In genomic region chr2:54570925-54571694, GRCh38 we compare ENCODE assay signal across 8 cellular contexts.
DNase-seq lines count a peak whose midpoint lies in the region; ATAC-seq lines count a peak whose summit lies in the region.

No MANE protein-coding gene starts in this region.

- peak; percentile 58 for ATAC-seq in GM19351 (IDR thresholded peaks at IDR 0.05; ENCODE audit: unreplicated experiment)
- peak; percentile 60 for ATAC-seq in HG03378 (IDR thresholded peaks at IDR 0.05; ENCODE audit: unreplicated experiment)
- peak; percentile 40 for ATAC-seq in activated naive CD8-positive, alpha-beta T cell treated with anti-CD3 and anti-CD28 coated beads, Interleukin-2, amount 10 ng/mL, durations not matched to agents 7 days and 5 days (ENCODE audit: low read depth)

- peaks cover 88 to 97% (median 96%) of the 10 kb centered on the region in 3 donors for H3K4me1 Mint-ChIP-seq in CD8-positive, alpha-beta memory T cell
- peaks cover 74% of the 10 kb centered on the region for H3K4me1 Mint-ChIP-seq in activated naive CD8-positive, alpha-beta T cell treated with anti-CD3 and anti-CD28 coated beads, Interleukin-2, amount 10 ng/mL, durations not matched to agents 7 days and 5 days

- H3K9me3 Mint-ChIP-seq in CD8-positive, alpha-beta memory T cell: peaks cover 0 to 2% (median 0%) of the 10 kb centered on the region in 5 donors
- H3K9me3 Mint-ChIP-seq in activated naive CD8-positive, alpha-beta T cell treated with anti-CD3 and anti-CD28 coated beads, Interleukin-2, amount 10 ng/mL, durations not matched to agents 7 days and 5 days: no peaks in the 10 kb centered on the region

- H3K27me3 ChIP-seq in CD8-positive, alpha-beta memory T cell (ENCODE audit: insufficient read depth, low read length, poor library complexity, severe bottlenecking): no peaks in the 10 kb centered on the region

- peak overlapping the region; percentile 84 for H3K27ac ChIP-seq in CD8-positive, alpha-beta memory T cell (ENCODE audit: low read depth, low read length)

- H3K27ac Mint-ChIP-seq in CD8-positive, alpha-beta memory T cell: peak overlapping the region; percentile 86 to 100 (median 98)
- peak overlapping the region; percentile 89 for H3K27ac Mint-ChIP-seq in activated naive CD8-positive, alpha-beta T cell treated with anti-CD3 and anti-CD28 coated beads, Interleukin-2, amount 10 ng/mL, durations not matched to agents 7 days and 5 days

- POLR2A ChIA-PET in CD8-positive, alpha-beta memory T cell (lab: Charles Lee): interaction anchor here (1.1 to 8.4 kb wide), 3 partner anchors 10 to 24 kb away, joined by 3 to 105 read pairs (median 6); no protein-coding TSS in a partner anchor
- POLR2A ChIA-PET in activated naive CD8-positive, alpha-beta T cell treated with anti-CD3 and anti-CD28 coated beads, Interleukin-2, amount 10 ng/mL, durations not matched to agents 7 days and 5 days (lab: Charles Lee): interaction anchor here (0.6 to 13.3 kb wide), 5 partner anchors 9 to 18 kb away, joined by 3 to 243 read pairs (median 4); no protein-coding TSS in a partner anchor

- H3K4me3 ChIP-seq in CD8-positive, alpha-beta memory T cell (ENCODE audit: low read length): peak overlapping the region; percentile 72

- H3K4me1 ChIP-seq in CD8-positive, alpha-beta memory T cell (ENCODE audit: insufficient read depth, low read length): peaks cover 93% of the 10 kb centered on the region

- H3K9me3 ChIP-seq in CD8-positive, alpha-beta memory T cell (ENCODE audit: low read length): no peaks in the 10 kb centered on the region

- CTCF ChIA-PET in CD8-positive, alpha-beta memory T cell (lab: Charles Lee): interaction anchor here (1.3 to 5.1 kb wide), 2 partner anchors 10 to 12 kb away, joined by 3 to 54 read pairs; no protein-coding TSS in a partner anchor

- H3K36me3 Mint-ChIP-seq in CD8-positive, alpha-beta memory T cell: peaks cover 0 to 13% (median 6%) of the 10 kb centered on the region in 3 donors
- H3K36me3 Mint-ChIP-seq in activated naive CD8-positive, alpha-beta T cell treated with anti-CD3 and anti-CD28 coated beads, Interleukin-2, amount 10 ng/mL, durations not matched to agents 7 days and 5 days: peaks cover 13% of the 10 kb centered on the region

- H3K27me3 Mint-ChIP-seq in CD8-positive, alpha-beta memory T cell: no peaks in the 10 kb centered on the region
- H3K27me3 Mint-ChIP-seq in activated naive CD8-positive, alpha-beta T cell treated with anti-CD3 and anti-CD28 coated beads, Interleukin-2, amount 10 ng/mL, durations not matched to agents 7 days and 5 days: no peaks in the 10 kb centered on the region

- no peaks in the 10 kb centered on the region for H3K36me3 ChIP-seq in CD8-positive, alpha-beta memory T cell (ENCODE audit: insufficient read depth, low read length)

- DNase-seq in CD8-positive, alpha-beta memory T cell: peak; percentile 47 to 81 (median 73)
- DNase-seq in SIG-M5 (lab: John Stamatoyannopoulos, UW) (peak; percentile 80), islet precursor cell (peak; percentile 71), NCI-H2227 treated with DMSO at 0.1 percent for 48 hours (lab: John Stamatoyannopoulos, UW) (no peak)
- DNase-seq in activated naive CD8-positive, alpha-beta T cell treated with anti-CD3 and anti-CD28 coated beads, Interleukin-2, amount 10 ng/mL, durations not matched to agents 7 days and 5 days: peak; percentile 80
- DNase-seq in stimulated activated CD8-positive, alpha-beta memory T cell treated with anti-CD3 and anti-CD28 coated beads, Interleukin-15, amount 100 ng/mL, for 24 hours (ENCODE audit: low read depth): peak; percentile 29

- H3K4me3 Mint-ChIP-seq in CD8-positive, alpha-beta memory T cell: peak overlapping the region; percentile 86 to 96 (median 90)
- H3K4me3 Mint-ChIP-seq in activated naive CD8-positive, alpha-beta T cell treated with anti-CD3 and anti-CD28 coated beads, Interleukin-2, amount 10 ng/mL, durations not matched to agents 7 days and 5 days: peak overlapping the region; percentile 63
